Comparison of ENCODE assay signal across 14 cellular contexts in genomic region chr5:84249918-84250635, GRCh38.
DNase-seq lines count a peak whose midpoint lies in the region; ATAC-seq, FAIRE-seq and TF ChIP-seq lines count a peak whose summit lies in the region.
"Had no signal": no experiment of that assay in that cellular context is flagged by ENCODE, and none has a peak within 500 bp of the region (broad histone marks: within the 10 kb centered on the region; RNA-seq: fewer than 3 reads in every experiment).

No MANE protein-coding gene starts in this region.

- H3K27me3 ChIP-seq in MG63: no peaks in the 10 kb centered on the region
- H3K27me3 ChIP-seq in bronchial epithelial cell (ENCODE audit: control insufficient read depth, insufficient read depth, low read length): no peaks in the 10 kb centered on the region

- H3K4me3 Mint-ChIP-seq in effector memory CD8-positive, alpha-beta T cell: no peak overlapping the region

- no peaks in the 10 kb centered on the region for H3K9me3 ChIP-seq in MG63
- H3K9me3 ChIP-seq in mesodermal cell (ENCODE audit: control insufficient read depth, low read length): no peaks in the 10 kb centered on the region
- H3K9me3 ChIP-seq: HAP-1 had no signal

- H3K36me3 ChIP-seq in MG63 (no peaks in the 10 kb centered on the region), bronchial epithelial cell (ENCODE audit: control insufficient read depth, insufficient read depth, low read length) (no peaks in the 10 kb centered on the region), mesodermal cell (ENCODE audit: control insufficient read depth, insufficient read depth, low read length) (no peaks in the 10 kb centered on the region)
- H3K36me3 ChIP-seq: HAP-1 had no signal

- H3K4me1 Mint-ChIP-seq in effector memory CD8-positive, alpha-beta T cell (ENCODE audit: low read depth in 2 of 2): no peaks in the 10 kb centered on the region

- H3K36me3 Mint-ChIP-seq in effector memory CD8-positive, alpha-beta T cell (ENCODE audit: insufficient read depth): no peaks in the 10 kb centered on the region

- no peak overlapping the region for H3K27ac Mint-ChIP-seq in effector memory CD8-positive, alpha-beta T cell

- peaks cover 9% of the 10 kb centered on the region for H3K4me1 ChIP-seq in mesodermal cell (ENCODE audit: control insufficient read depth, insufficient read depth, low read length, poor library complexity, severe bottlenecking)
- H3K4me1 ChIP-seq: HAP-1 had no signal

- no peak for TF ChIP-seq CTCF in bronchial epithelial cell (IDR thresholded peaks at IDR 0.05; ENCODE audit: insufficient read depth, low read length, severe bottlenecking)

- DNase-seq in D341Med (ENCODE audit: low spot score): peak; percentile 65
- DNase-seq in MG63: peak; percentile 77
- DNase-seq in bronchial epithelial cell (ENCODE audit: low read depth): peak; percentile 21
- DNase-seq in effector memory CD8-positive, alpha-beta T cell: no peak
- no peak for DNase-seq in superior temporal gyrus (ENCODE audit: extremely low spot score)
- no peak for DNase-seq in medulla oblongata (ENCODE audit: extremely low spot score)
- DNase-seq: activated naive CD4-positive, alpha-beta T cell treated with anti-CD3 and anti-CD28 coated beads, Interleukin-2, amount 50 U/mL, for 16 hours; COR-L47; NCI-H1105; PC-9; right cardiac atrium had no signal

- H3K27me3 Mint-ChIP-seq in effector memory CD8-positive, alpha-beta T cell: no peaks in the 10 kb centered on the region

- WGBS in mesodermal cell (ENCODE audit: insufficient coverage in 2 of 2), 2 experiments: 80 to 94% methylated on average over 1 to 2 of the region's 4 CpGs

- no peak for ATAC-seq in effector memory CD8-positive, alpha-beta T cell (replicated peaks)
- ATAC-seq in HG03039 (IDR thresholded peaks at IDR 0.05; ENCODE audit: unreplicated experiment): no peak
- ATAC-seq: right cardiac atrium had no signal

- H3K27ac ChIP-seq in mesodermal cell (ENCODE audit: low read depth, low read length, severe bottlenecking): peak overlapping the region; percentile 82
- H3K27ac ChIP-seq: PC-9 had no signal

- H3K9me3 Mint-ChIP-seq in effector memory CD8-positive, alpha-beta T cell: peaks cover 8 to 11% of the 10 kb centered on the region in 2 donors

- no peak for FAIRE-seq in bronchial epithelial cell (lab: Jason Lieb, UNC)

- no peak overlapping the region for H3K4me3 ChIP-seq in MG63
- H3K4me3 ChIP-seq in bronchial epithelial cell (ENCODE audit: low read depth, low read length): no peak overlapping the region
- H3K4me3 ChIP-seq in mesodermal cell (ENCODE audit: extremely low read depth, insufficient read depth, low read length, poor library complexity, severe bottlenecking): no peak overlapping the region
- H3K4me3 ChIP-seq: HAP-1, PC-9 had no signal

Comparison
In these comparisons a context has a peak if more than half of its experiments do, and no peak if none do; other contexts are left out.
1. DNase-seq: peak in D341Med (single experiment), MG63 (single experiment) and bronchial epithelial cell (single experiment); none in effector memory CD8-positive, alpha-beta T cell (0 of 3), superior temporal gyrus (single experiment) and medulla oblongata (single experiment).